21 cellular contexts compared by ENCODE assay signal in genomic region chr3:78140866-78141658, GRCh38.
DNase-seq lines count a peak whose midpoint lies in the region; ATAC-seq, FAIRE-seq and TF ChIP-seq lines count a peak whose summit lies in the region.
"Had no signal": no experiment of that assay in that cellular context is flagged by ENCODE, and none has a peak within 500 bp of the region (broad histone marks: within the 10 kb centered on the region; RNA-seq: fewer than 3 reads in every experiment).

No MANE protein-coding gene starts in this region.

- no peak for ATAC-seq in HG03432 (IDR thresholded peaks at IDR 0.05; ENCODE audit: unreplicated experiment)
- ATAC-seq: stimulated activated effector memory CD8-positive, alpha-beta T cell treated with anti-CD3 and anti-CD28 coated beads, Interleukin-12 subunit alpha, Interleukin-12 subunit beta, amount 100 ng/mL, for 72 hours had no signal

- H3K36me3 Mint-ChIP-seq in mesothelial cell of epicardium (peaks cover 6% of the 10 kb centered on the region), immature natural killer cell (no peaks in the 10 kb centered on the region)
- no peaks in the 10 kb centered on the region for H3K36me3 Mint-ChIP-seq in activated T-cell treated with anti-CD3 and anti-CD28 coated beads, Interleukin-2, amount 50 U/mL, for 24 hours (ENCODE audit: low read depth)
- H3K36me3 Mint-ChIP-seq: activated naive CD4-positive, alpha-beta T cell treated with anti-CD3 and anti-CD28 coated beads, Interleukin-2, amount 50 U/mL, for 24 hours; stimulated activated effector memory CD8-positive, alpha-beta T cell treated with anti-CD3 and anti-CD28 coated beads, Interleukin-12 subunit alpha, Interleukin-12 subunit beta, amount 100 ng/mL, for 72 hours had no signal

- FAIRE-seq in bronchial epithelial cell (lab: Jason Lieb, UNC) = peak; percentile 75

- H3K4me3 ChIP-seq in AG04450 (ENCODE audit: low read depth, low read length) (no peak overlapping the region), bronchial epithelial cell (ENCODE audit: low read depth, low read length) (no peak overlapping the region)
- H3K4me3 ChIP-seq: SJCRH30, skin epidermis, tibial nerve had no signal

- TF ChIP-seq CTCF in AG04450 (IDR thresholded peaks at IDR 0.05; ENCODE audit: low read depth, low read length) (no peak), bronchial epithelial cell (IDR thresholded peaks at IDR 0.05; ENCODE audit: insufficient read depth, low read length, severe bottlenecking) (no peak), mesothelial cell of epicardium (IDR thresholded peaks at IDR 0.05; ENCODE audit: unreplicated experiment) (no peak)

- no peak overlapping the region for H3K4me3 Mint-ChIP-seq in mesothelial cell of epicardium
- H3K4me3 Mint-ChIP-seq in immature natural killer cell = no peak overlapping the region
- no peak overlapping the region for H3K4me3 Mint-ChIP-seq in activated T-cell treated with anti-CD3 and anti-CD28 coated beads, Interleukin-2, amount 50 U/mL, for 24 hours
- H3K4me3 Mint-ChIP-seq: activated CD4-positive, alpha-beta T cell treated with anti-CD3 and anti-CD28 coated beads, Interleukin-2, amount 10 ng/mL, durations not matched to agents 24 days and 14 days; activated naive CD4-positive, alpha-beta T cell treated with anti-CD3 and anti-CD28 coated beads, Interleukin-2, amount 50 U/mL, for 24 hours; central memory CD8-positive, alpha-beta T cell; stimulated activated effector memory CD8-positive, alpha-beta T cell treated with anti-CD3 and anti-CD28 coated beads, Interleukin-12 subunit alpha, Interleukin-12 subunit beta, amount 100 ng/mL, for 72 hours had no signal

- CTCF ChIA-PET in AG04450 (lab: Charles Lee) = interaction anchor here (0.7 to 1.5 kb wide), 5 partner anchors 17 to 505 kb away, joined by 3 to 4 read pairs (median 3); no protein-coding TSS in a partner anchor

- H3K36me3 ChIP-seq in bronchial epithelial cell (ENCODE audit: control insufficient read depth, insufficient read depth, low read length) = no peaks in the 10 kb centered on the region
- H3K36me3 ChIP-seq: SJCRH30, tibial nerve had no signal

- DNase-seq in AG04450 (ENCODE audit: low read depth, low spot score) = peak; percentile 26
- peak; percentile 56 for DNase-seq in M059J (ENCODE audit: low read depth)
- peak; percentile 95 for DNase-seq in bronchial epithelial cell (ENCODE audit: low read depth)
- DNase-seq in kidney glomerular epithelial cell (lab: John Stamatoyannopoulos, UW) = peak; percentile 23
- no peak for DNase-seq in mesothelial cell of epicardium (ENCODE audit: low spot score in 2 of 2, unreplicated experiment in 2 of 2)
- no peak for DNase-seq in immature natural killer cell
- no peak for DNase-seq in activated T-cell treated with anti-CD3 and anti-CD28 coated beads, Interleukin-2, amount 50 U/mL, for 24 hours
- DNase-seq: activated CD4-positive, alpha-beta T cell treated with anti-CD3 and anti-CD28 coated beads, Interleukin-2, amount 10 ng/mL, durations not matched to agents 24 days and 14 days; activated T-cell treated with anti-CD3 and anti-CD28 coated beads for 4 hours; Caco-2; GDM1; KG1; NCI-H1417 treated with DMSO at 0.1 percent for 48 hours; NCI-H2227 treated with DMSO at 0.1 percent for 48 hours; SJCRH30 had no signal

- no peak overlapping the region for H3K27ac Mint-ChIP-seq in mesothelial cell of epicardium
- no peak overlapping the region for H3K27ac Mint-ChIP-seq in immature natural killer cell
- H3K27ac Mint-ChIP-seq in activated T-cell treated with anti-CD3 and anti-CD28 coated beads, Interleukin-2, amount 50 U/mL, for 24 hours = no peak overlapping the region
- H3K27ac Mint-ChIP-seq: activated CD4-positive, alpha-beta T cell treated with anti-CD3 and anti-CD28 coated beads, Interleukin-2, amount 10 ng/mL, durations not matched to agents 24 days and 14 days; activated naive CD4-positive, alpha-beta T cell treated with anti-CD3 and anti-CD28 coated beads, Interleukin-2, amount 50 U/mL, for 24 hours; stimulated activated effector memory CD8-positive, alpha-beta T cell treated with anti-CD3 and anti-CD28 coated beads, Interleukin-12 subunit alpha, Interleukin-12 subunit beta, amount 100 ng/mL, for 72 hours had no signal

- no peaks in the 10 kb centered on the region for H3K9me3 ChIP-seq in AG04450 (ENCODE audit: control insufficient read depth, insufficient read depth, low read length)
- H3K9me3 ChIP-seq: Caco-2, SJCRH30, tibial nerve had no signal

- H3K4me1 Mint-ChIP-seq in mesothelial cell of epicardium (peaks cover 11% of the 10 kb centered on the region), immature natural killer cell (no peaks in the 10 kb centered on the region)
- no peaks in the 10 kb centered on the region for H3K4me1 Mint-ChIP-seq in activated T-cell treated with anti-CD3 and anti-CD28 coated beads, Interleukin-2, amount 50 U/mL, for 24 hours (ENCODE audit: low read depth)
- H3K4me1 Mint-ChIP-seq: activated CD4-positive, alpha-beta T cell treated with anti-CD3 and anti-CD28 coated beads, Interleukin-2, amount 10 ng/mL, durations not matched to agents 24 days and 14 days; activated naive CD4-positive, alpha-beta T cell treated with anti-CD3 and anti-CD28 coated beads, Interleukin-2, amount 50 U/mL, for 24 hours; central memory CD8-positive, alpha-beta T cell; stimulated activated effector memory CD8-positive, alpha-beta T cell treated with anti-CD3 and anti-CD28 coated beads, Interleukin-12 subunit alpha, Interleukin-12 subunit beta, amount 100 ng/mL, for 72 hours had no signal

- H3K27me3 Mint-ChIP-seq in mesothelial cell of epicardium (ENCODE audit: low read depth) (no peaks in the 10 kb centered on the region), immature natural killer cell (ENCODE audit: low read depth in 3 of 3) (peaks cover 2% of the 10 kb centered on the region in 3 donors)
- H3K27me3 Mint-ChIP-seq in activated T-cell treated with anti-CD3 and anti-CD28 coated beads, Interleukin-2, amount 50 U/mL, for 24 hours = no peaks in the 10 kb centered on the region
- H3K27me3 Mint-ChIP-seq: activated CD4-positive, alpha-beta T cell treated with anti-CD3 and anti-CD28 coated beads, Interleukin-2, amount 10 ng/mL, durations not matched to agents 24 days and 14 days; activated naive CD4-positive, alpha-beta T cell treated with anti-CD3 and anti-CD28 coated beads, Interleukin-2, amount 50 U/mL, for 24 hours; central memory CD8-positive, alpha-beta T cell had no signal

- H3K27me3 ChIP-seq in AG04450 (ENCODE audit: control insufficient read depth, insufficient read depth, low read length) = no peaks in the 10 kb centered on the region
- no peaks in the 10 kb centered on the region for H3K27me3 ChIP-seq in bronchial epithelial cell (ENCODE audit: control insufficient read depth, insufficient read depth, low read length)
- H3K27me3 ChIP-seq: SJCRH30, tibial nerve had no signal

- POLR2A ChIA-PET in AG04450 (lab: Yijun Ruan, JAX) = no interaction called here

- peaks cover 38% of the 10 kb centered on the region for H3K9me3 Mint-ChIP-seq in mesothelial cell of epicardium
- peaks cover 15 to 60% (median 19%) of the 10 kb centered on the region in 6 donors for H3K9me3 Mint-ChIP-seq in immature natural killer cell
- peaks cover 21% of the 10 kb centered on the region for H3K9me3 Mint-ChIP-seq in activated T-cell treated with anti-CD3 and anti-CD28 coated beads, Interleukin-2, amount 50 U/mL, for 24 hours

- H3K27ac ChIP-seq in AG04450 (ENCODE audit: low read depth, low read length) = no peak overlapping the region
- H3K27ac ChIP-seq: SJCRH30, skin epidermis, tibial nerve had no signal

Comparison
In these comparisons a context has a peak if more than half of its experiments do, and no peak if none do; other contexts are left out.
1. DNase-seq: peak in AG04450 (single experiment), M059J (single experiment), bronchial epithelial cell (single experiment) and kidney glomerular epithelial cell (single experiment); none in mesothelial cell of epicardium (0 of 2), immature natural killer cell (0 of 3) and activated T-cell treated with anti-CD3 and anti-CD28 coated beads, Interleukin-2, amount 50 U/mL, for 24 hours (single experiment).